Comparison of ENCODE assay signal across 1 cellular context in the genomic region with DNA sequence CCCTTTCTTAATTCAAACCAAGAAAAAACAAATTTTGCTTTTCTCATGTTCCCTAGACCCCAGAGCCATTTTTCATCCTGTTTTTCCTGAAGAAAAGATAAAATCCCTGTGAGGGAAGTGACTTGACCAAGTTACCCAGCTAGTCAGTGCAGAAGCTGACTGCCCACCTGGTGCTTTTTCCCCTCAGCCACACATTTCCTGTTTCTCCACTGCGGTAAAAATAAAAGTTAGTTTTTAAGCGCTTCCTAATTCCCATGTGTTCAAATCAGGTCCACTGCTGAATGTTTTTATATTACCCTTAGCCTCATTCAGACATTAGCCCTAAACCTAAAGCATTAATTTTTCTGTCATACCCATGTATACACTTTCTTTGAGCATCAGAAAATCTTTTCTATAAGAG.
TF ChIP-seq lines count a peak whose summit lies in the region.

No MANE protein-coding gene starts in this region.

TF ChIP-seq in GM23338, 12 proteins besides CTCF, POLR2A, EP300 and RAD21:
- TF ChIP-seq ZNF114 (CRISPR knock-in tag; IDR thresholded peaks at IDR 0.05): no peak
- TF ChIP-seq EZH2 (IDR thresholded peaks at IDR 0.05; ENCODE audit: low read depth, unreplicated experiment): no peak
- TF ChIP-seq STAT1 (IDR thresholded peaks at IDR 0.05; ENCODE audit: unreplicated experiment): no peak
- no peak for TF ChIP-seq EZH2phosphoT487 (IDR thresholded peaks at IDR 0.05; ENCODE audit: unreplicated experiment)
- no peak for TF ChIP-seq CREB1 (CRISPR knock-in tag; IDR thresholded peaks at IDR 0.05; ENCODE audit: low read depth)
- TF ChIP-seq ZNF331 (CRISPR knock-in tag; IDR thresholded peaks at IDR 0.05; ENCODE audit: low read depth): no peak
- no peak for TF ChIP-seq POLR2AphosphoS5 (IDR thresholded peaks at IDR 0.05; ENCODE audit: low read depth)
- TF ChIP-seq NANOG (IDR thresholded peaks at IDR 0.05; ENCODE audit: borderline replicate concordance): no peak
- TF ChIP-seq JUNB (IDR thresholded peaks at IDR 0.05; ENCODE audit: unreplicated experiment): no peak
- TF ChIP-seq, protein P1, sequence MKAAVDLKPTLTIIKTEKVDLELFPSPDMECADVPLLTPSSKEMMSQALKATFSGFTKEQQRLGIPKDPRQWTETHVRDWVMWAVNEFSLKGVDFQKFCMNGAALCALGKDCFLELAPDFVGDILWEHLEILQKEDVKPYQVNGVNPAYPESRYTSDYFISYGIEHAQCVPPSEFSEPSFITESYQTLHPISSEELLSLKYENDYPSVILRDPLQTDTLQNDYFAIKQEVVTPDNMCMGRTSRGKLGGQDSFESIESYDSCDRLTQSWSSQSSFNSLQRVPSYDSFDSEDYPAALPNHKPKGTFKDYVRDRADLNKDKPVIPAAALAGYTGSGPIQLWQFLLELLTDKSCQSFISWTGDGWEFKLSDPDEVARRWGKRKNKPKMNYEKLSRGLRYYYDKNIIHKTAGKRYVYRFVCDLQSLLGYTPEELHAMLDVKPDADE (IDR thresholded peaks at IDR 0.05): no peak
- TF ChIP-seq, protein P2, sequence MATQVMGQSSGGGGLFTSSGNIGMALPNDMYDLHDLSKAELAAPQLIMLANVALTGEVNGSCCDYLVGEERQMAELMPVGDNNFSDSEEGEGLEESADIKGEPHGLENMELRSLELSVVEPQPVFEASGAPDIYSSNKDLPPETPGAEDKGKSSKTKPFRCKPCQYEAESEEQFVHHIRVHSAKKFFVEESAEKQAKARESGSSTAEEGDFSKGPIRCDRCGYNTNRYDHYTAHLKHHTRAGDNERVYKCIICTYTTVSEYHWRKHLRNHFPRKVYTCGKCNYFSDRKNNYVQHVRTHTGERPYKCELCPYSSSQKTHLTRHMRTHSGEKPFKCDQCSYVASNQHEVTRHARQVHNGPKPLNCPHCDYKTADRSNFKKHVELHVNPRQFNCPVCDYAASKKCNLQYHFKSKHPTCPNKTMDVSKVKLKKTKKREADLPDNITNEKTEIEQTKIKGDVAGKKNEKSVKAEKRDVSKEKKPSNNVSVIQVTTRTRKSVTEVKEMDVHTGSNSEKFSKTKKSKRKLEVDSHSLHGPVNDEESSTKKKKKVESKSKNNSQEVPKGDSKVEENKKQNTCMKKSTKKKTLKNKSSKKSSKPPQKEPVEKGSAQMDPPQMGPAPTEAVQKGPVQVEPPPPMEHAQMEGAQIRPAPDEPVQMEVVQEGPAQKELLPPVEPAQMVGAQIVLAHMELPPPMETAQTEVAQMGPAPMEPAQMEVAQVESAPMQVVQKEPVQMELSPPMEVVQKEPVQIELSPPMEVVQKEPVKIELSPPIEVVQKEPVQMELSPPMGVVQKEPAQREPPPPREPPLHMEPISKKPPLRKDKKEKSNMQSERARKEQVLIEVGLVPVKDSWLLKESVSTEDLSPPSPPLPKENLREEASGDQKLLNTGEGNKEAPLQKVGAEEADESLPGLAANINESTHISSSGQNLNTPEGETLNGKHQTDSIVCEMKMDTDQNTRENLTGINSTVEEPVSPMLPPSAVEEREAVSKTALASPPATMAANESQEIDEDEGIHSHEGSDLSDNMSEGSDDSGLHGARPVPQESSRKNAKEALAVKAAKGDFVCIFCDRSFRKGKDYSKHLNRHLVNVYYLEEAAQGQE (IDR thresholded peaks at IDR 0.05; ENCODE audit: unreplicated experiment): no peak
- TF ChIP-seq, protein P3, sequence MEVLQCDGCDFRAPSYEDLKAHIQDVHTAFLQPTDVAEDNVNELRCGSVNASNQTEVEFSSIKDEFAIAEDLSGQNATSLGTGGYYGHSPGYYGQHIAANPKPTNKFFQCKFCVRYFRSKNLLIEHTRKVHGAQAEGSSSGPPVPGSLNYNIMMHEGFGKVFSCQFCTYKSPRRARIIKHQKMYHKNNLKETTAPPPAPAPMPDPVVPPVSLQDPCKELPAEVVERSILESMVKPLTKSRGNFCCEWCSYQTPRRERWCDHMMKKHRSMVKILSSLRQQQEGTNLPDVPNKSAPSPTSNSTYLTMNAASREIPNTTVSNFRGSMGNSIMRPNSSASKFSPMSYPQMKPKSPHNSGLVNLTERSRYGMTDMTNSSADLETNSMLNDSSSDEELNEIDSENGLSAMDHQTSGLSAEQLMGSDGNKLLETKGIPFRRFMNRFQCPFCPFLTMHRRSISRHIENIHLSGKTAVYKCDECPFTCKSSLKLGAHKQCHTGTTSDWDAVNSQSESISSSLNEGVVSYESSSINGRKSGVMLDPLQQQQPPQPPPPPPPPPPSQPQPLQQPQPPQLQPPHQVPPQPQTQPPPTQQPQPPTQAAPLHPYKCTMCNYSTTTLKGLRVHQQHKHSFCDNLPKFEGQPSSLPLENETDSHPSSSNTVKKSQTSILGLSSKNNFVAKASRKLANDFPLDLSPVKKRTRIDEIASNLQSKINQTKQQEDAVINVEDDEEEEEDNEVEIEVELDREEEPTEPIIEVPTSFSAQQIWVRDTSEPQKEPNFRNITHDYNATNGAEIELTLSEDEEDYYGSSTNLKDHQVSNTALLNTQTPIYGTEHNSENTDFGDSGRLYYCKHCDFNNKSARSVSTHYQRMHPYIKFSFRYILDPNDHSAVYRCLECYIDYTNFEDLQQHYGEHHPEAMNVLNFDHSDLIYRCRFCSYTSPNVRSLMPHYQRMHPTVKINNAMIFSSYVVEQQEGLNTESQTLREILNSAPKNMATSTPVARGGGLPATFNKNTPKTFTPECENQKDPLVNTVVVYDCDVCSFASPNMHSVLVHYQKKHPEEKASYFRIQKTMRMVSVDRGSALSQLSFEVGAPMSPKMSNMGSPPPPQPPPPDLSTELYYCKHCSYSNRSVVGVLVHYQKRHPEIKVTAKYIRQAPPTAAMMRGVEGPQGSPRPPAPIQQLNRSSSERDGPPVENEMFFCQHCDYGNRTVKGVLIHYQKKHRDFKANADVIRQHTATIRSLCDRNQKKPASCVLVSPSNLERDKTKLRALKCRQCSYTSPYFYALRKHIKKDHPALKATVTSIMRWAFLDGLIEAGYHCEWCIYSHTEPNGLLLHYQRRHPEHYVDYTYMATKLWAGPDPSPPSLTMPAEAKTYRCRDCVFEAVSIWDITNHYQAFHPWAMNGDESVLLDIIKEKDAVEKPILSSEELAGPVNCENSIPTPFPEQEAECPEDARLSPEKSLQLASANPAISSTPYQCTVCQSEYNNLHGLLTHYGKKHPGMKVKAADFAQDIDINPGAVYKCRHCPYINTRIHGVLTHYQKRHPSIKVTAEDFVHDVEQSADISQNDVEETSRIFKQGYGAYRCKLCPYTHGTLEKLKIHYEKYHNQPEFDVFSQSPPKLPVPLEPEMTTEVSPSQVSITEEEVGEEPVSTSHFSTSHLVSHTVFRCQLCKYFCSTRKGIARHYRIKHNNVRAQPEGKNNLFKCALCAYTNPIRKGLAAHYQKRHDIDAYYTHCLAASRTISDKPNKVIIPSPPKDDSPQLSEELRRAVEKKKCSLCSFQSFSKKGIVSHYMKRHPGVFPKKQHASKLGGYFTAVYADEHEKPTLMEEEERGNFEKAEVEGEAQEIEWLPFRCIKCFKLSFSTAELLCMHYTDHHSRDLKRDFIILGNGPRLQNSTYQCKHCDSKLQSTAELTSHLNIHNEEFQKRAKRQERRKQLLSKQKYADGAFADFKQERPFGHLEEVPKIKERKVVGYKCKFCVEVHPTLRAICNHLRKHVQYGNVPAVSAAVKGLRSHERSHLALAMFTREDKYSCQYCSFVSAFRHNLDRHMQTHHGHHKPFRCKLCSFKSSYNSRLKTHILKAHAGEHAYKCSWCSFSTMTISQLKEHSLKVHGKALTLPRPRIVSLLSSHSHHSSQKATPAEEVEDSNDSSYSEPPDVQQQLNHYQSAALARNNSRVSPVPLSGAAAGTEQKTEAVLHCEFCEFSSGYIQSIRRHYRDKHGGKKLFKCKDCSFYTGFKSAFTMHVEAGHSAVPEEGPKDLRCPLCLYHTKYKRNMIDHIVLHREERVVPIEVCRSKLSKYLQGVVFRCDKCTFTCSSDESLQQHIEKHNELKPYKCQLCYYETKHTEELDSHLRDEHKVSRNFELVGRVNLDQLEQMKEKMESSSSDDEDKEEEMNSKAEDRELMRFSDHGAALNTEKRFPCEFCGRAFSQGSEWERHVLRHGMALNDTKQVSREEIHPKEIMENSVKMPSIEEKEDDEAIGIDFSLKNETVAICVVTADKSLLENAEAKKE (CRISPR knock-in tag; IDR thresholded peaks at IDR 0.05): no peak
